ENCODE assay signal across 1 cellular context in genomic region chr7:23273141-23273599, GRCh38.
TF ChIP-seq lines count a peak whose summit lies in the region.

No MANE protein-coding gene starts in this region.

TF ChIP-seq in A549, 52 proteins besides CTCF, POLR2A, EP300 and RAD21 (continued from another document):
- TF ChIP-seq CBX2 (IDR thresholded peaks at IDR 0.05; ENCODE audit: borderline replicate concordance, low read depth) (no peak), HDAC2 (IDR thresholded peaks at IDR 0.05) (no peak), FOSL2 (IDR thresholded peaks at IDR 0.05) (peak; percentile 62), FOSL2 (CRISPR knock-in tag; IDR thresholded peaks at IDR 0.05) (peak; percentile 75), KDM1A (IDR thresholded peaks at IDR 0.05; ENCODE audit: low read depth) (no peak), RNF2 (IDR thresholded peaks at IDR 0.05; ENCODE audit: borderline replicate concordance, low read depth) (no peak), HOXB13 (CRISPR knock-in tag; IDR thresholded peaks at IDR 0.05; ENCODE audit: low read depth) (no peak), NFE2L2 (conservative IDR thresholded peaks at IDR 0.05; ENCODE audit: low read length) (peak; percentile 75), SREBF2 (IDR thresholded peaks at IDR 0.05) (no peak), TP53 (CRISPR knock-in tag; IDR thresholded peaks at IDR 0.05) (no peak), RARB (CRISPR knock-in tag; IDR thresholded peaks at IDR 0.05) (no peak), HMGXB4 (CRISPR knock-in tag; IDR thresholded peaks at IDR 0.05; ENCODE audit: borderline replicate concordance) (no peak), NPAS2 (CRISPR knock-in tag; IDR thresholded peaks at IDR 0.05; ENCODE audit: borderline replicate concordance) (no peak), RFX5 (IDR thresholded peaks at IDR 0.05) (no peak), POLR2AphosphoS2 (conservative IDR thresholded peaks at IDR 0.05; ENCODE audit: low read length) (no peak), HES2 (IDR thresholded peaks at IDR 0.05) (no peak), CEBPB (IDR thresholded peaks at IDR 0.05) (peak in 1 of 2 experiments; percentile 27; a peak in 1 of 4 replicates), HOXB5 (CRISPR knock-in tag; IDR thresholded peaks at IDR 0.05) (peak; percentile 42; the same call in 1 of the 2 replicates), ESRRA (IDR thresholded peaks at IDR 0.05; ENCODE audit: borderline replicate concordance, low read length) (0 out of 2 replicates have a peak, but pooled peaks have one; percentile 35), PHF8 (IDR thresholded peaks at IDR 0.05; ENCODE audit: borderline replicate concordance, low read depth) (no peak), ZC3H11A (IDR thresholded peaks at IDR 0.05) (no peak)
- TF ChIP-seq, protein P1, sequence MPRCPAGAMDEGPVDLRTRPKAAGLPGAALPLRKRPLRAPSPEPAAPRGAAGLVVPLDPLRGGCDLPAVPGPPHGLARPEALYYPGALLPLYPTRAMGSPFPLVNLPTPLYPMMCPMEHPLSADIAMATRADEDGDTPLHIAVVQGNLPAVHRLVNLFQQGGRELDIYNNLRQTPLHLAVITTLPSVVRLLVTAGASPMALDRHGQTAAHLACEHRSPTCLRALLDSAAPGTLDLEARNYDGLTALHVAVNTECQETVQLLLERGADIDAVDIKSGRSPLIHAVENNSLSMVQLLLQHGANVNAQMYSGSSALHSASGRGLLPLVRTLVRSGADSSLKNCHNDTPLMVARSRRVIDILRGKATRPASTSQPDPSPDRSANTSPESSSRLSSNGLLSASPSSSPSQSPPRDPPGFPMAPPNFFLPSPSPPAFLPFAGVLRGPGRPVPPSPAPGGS (IDR thresholded peaks at IDR 0.05), result no peak
- TF ChIP-seq, protein P2, sequence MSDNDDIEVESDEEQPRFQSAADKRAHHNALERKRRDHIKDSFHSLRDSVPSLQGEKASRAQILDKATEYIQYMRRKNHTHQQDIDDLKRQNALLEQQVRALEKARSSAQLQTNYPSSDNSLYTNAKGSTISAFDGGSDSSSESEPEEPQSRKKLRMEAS (IDR thresholded peaks at IDR 0.05), result peak; percentile 55
